Comparison of ENCODE assay signal across 8 cellular contexts in genomic region chr11:119729581-119730346, GRCh38. TPM values are rescaled to one million over a fixed set of nuclear protein-coding genes. Genes with fewer than 3 reads are reported as not detected.
DNase-seq lines count a peak whose midpoint lies in the region; ATAC-seq and TF ChIP-seq lines count a peak whose summit lies in the region.

No MANE protein-coding gene starts in this region.

- DNase-seq in NCI-H2227 (lab: John Stamatoyannopoulos, UW; ENCODE audit: unreplicated experiment) (peak; percentile 44), NCI-H2227 treated with DMSO at 0.1 percent for 48 hours (lab: John Stamatoyannopoulos, UW) (no peak), RKO (ENCODE audit: low spot score) (peak; percentile 60), ecto neural progenitor cell (ENCODE audit: low spot score) (peak; percentile 65), lung microvascular endothelial cell (ENCODE audit: low read depth in 2 of 2) (peak; percentile 59 to 61), testis (peak; percentile 57), NCI-H1694 (lab: John Stamatoyannopoulos, UW) (no peak)

- 2 to 3% methylated on average over 29 to 35 of the region's 35 CpGs for WGBS in testis, 2 donors

- no peaks in the 10 kb centered on the region for H3K27me3 ChIP-seq in testis

- H3K27ac ChIP-seq in testis = peak overlapping the region; percentile 16 to 86

- H3K36me3 ChIP-seq in testis (ENCODE audit: low read depth, missing control alignments) = no peaks in the 10 kb centered on the region

- peak; percentile 16 for ATAC-seq in HG02571 (IDR thresholded peaks at IDR 0.05; ENCODE audit: unreplicated experiment)

- no peak for TF ChIP-seq CTCF in testis (IDR thresholded peaks at IDR 0.05)

- H3K4me1 ChIP-seq in testis = peaks cover 21% of the 10 kb centered on the region

- H3K9me3 ChIP-seq in testis = no peaks in the 10 kb centered on the region

- intact Hi-C loops in testis (cut with DNase I; ENCODE audit: low total_unique reads) = loop anchor here (5.0 kb wide), 1 partner anchor 247 kb away; no protein-coding TSS in a partner anchor

- no peak for TF ChIP-seq POLR2A in testis (IDR thresholded peaks at IDR 0.05)

- peak overlapping the region; percentile 62 to 81 for H3K4me3 ChIP-seq in testis

RNA-seq across cellular contexts. Expression of gene NECTIN1, which starts 0.8 kb away (rescaled TPM):
- 2.2 and 4.1 TPM in 2 replicates for total RNA-seq in lung microvascular endothelial cell
- total RNA-seq in testis = 1 to 10 TPM; 5.2 TPM
- polyA plus RNA-seq in testis (ENCODE audit: insufficient read depth, low read depth, low replicate concordance) = 5.4 TPM

Comparison
In these comparisons a context has a peak if more than half of its experiments do, and no peak if none do; other contexts are left out.
1. DNase-seq: peak in NCI-H2227 (single experiment), RKO (single experiment), ecto neural progenitor cell (single experiment), lung microvascular endothelial cell (2 of 2) and testis (single experiment); none in NCI-H2227 treated with DMSO at 0.1 percent for 48 hours (single experiment) and NCI-H1694 (single experiment).